8 cellular contexts compared by ENCODE assay signal in the genomic region with DNA sequence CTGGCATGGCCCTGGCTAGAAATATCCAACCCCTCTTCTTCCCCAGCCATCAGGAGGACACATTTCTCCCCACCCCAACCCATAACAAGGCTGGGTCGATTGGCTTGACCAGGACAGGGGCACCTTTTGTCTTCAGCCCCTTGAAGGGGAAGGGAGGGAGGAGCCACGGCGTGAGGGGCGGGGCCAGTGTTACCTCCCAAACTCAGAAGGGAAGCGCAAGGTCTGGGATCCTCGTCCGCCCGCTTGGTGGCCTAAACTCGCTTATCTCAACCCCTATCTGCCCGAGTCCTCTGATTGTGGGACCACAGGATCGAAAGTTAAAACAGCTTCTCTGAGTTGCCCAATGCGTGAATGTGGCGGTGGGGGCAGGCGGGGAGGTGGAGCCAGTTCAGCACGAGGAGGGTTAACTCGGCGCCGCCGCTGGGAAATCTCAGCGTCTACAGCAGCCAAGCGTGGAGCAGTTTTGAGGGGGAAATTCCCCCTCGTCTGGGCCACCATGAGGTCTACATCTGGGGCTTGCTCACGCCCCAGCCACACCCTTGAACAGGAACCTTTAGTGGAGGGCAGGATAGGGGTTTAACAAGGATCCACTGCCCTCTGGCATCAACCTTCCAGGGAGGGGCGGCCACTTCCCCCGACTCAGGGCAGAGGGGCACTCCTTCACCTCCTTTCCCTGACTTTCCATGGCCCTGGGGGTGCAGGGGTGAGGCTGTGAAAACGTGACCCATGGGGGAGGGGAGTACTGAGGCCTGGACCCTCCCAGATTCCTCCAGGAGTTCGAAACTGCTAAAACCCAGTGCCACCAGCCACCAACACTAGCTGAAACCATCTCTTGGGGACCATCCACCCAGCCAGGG. TPM values are rescaled to one million over a fixed set of nuclear protein-coding genes. Genes with fewer than 3 reads are reported as not detected.
DNase-seq lines count a peak whose midpoint lies in the region; ATAC-seq and TF ChIP-seq lines count a peak whose summit lies in the region.

No MANE protein-coding gene starts in this region.

- intact Hi-C loops in adrenal gland (cut with DNase I) = loop anchor here (2.0 to 5.0 kb wide), 2 partner anchors 22 to 33 kb away; a partner anchor contains a TSS

- peak overlapping the region; percentile 91 for H3K27ac ChIP-seq in SU-DHL-6 (ENCODE audit: low read depth, low read length)
- H3K27ac ChIP-seq in adrenal gland = peak overlapping the region; percentile 76 to 100 (median 99)

- peak overlapping the region; percentile 2 for H2AFZ ChIP-seq in SU-DHL-6 (ENCODE audit: low read depth, low read length, severe bottlenecking)

- H3K9me3 ChIP-seq in SU-DHL-6 (ENCODE audit: insufficient read depth, low read length) (no peaks in the 10 kb centered on the region), adrenal gland (replicated peaks in 1 of 3) (no peaks in the 10 kb centered on the region)

- H4K20me1 ChIP-seq in SU-DHL-6 (ENCODE audit: low read depth, low read length) = no peaks in the 10 kb centered on the region

- peaks cover 12 to 34% of the 10 kb centered on the region in 2 donors for H3K4me1 ChIP-seq in adrenal gland (replicated peaks in 1 of 2)

- no peaks in the 10 kb centered on the region for H3K27me3 ChIP-seq in SU-DHL-6 (ENCODE audit: low read length)
- no peaks in the 10 kb centered on the region for H3K27me3 ChIP-seq in adrenal gland

- no peak for TF ChIP-seq CTCF in SU-DHL-6 (IDR thresholded peaks at IDR 0.05; ENCODE audit: insufficient read depth, low read length, poor library complexity, severe bottlenecking)
- peak in 2 of 6 experiments; percentile 12 to 20 for TF ChIP-seq CTCF in adrenal gland (IDR thresholded peaks at IDR 0.05)

- peak in 1 of 2 donors; percentile 25 for TF ChIP-seq POLR2A in adrenal gland (IDR thresholded peaks at IDR 0.05)

- ATAC-seq in HG03196 (IDR thresholded peaks at IDR 0.05; ENCODE audit: unreplicated experiment) = peak; percentile 48

- H3K9me2 ChIP-seq in SU-DHL-6 (replicated peaks; ENCODE audit: insufficient read depth, low read length) = no peaks in the 10 kb centered on the region

- peaks cover 37% of the 10 kb centered on the region for H3K79me2 ChIP-seq in SU-DHL-6 (ENCODE audit: insufficient read depth, low read length)

- 0 to 1% (median 0%) methylated on average over 14 to 27 of the region's 27 CpGs for WGBS in adrenal gland, 4 donors

- H3K4me3 ChIP-seq in SU-DHL-6 (ENCODE audit: insufficient read depth, low read length, poor library complexity, severe bottlenecking) = peak overlapping the region; percentile 78
- H3K4me3 ChIP-seq in adrenal gland = peak overlapping the region; percentile 27 to 98 (median 72)
- peak overlapping the region; percentile 48 for H3K4me3 ChIP-seq in iPS-11a (ENCODE audit: low read depth, low read length)

- H3K36me3 ChIP-seq in SU-DHL-6 (ENCODE audit: low read length) (0 out of 2 replicates have a peak, but pooled peaks cover 2% of the 10 kb centered on the region), adrenal gland (replicated peaks in 1 of 2) (peaks cover 0 to 29% of the 10 kb centered on the region in 2 donors)

- peak overlapping the region; percentile 95 for H3K9ac ChIP-seq in SU-DHL-6 (ENCODE audit: low read length)

- peak; percentile 23 for DNase-seq in DMS79 treated with DMSO at 0.1 percent for 48 hours (lab: John Stamatoyannopoulos, UW)
- DNase-seq in DMS79 (lab: John Stamatoyannopoulos, UW) = no peak
- peak; percentile 69 to 81 (median 77) for DNase-seq in adrenal gland
- DNase-seq in stimulated activated CD4-positive, alpha-beta T cell treated with anti-CD3 and anti-CD28 coated beads, Interleukin-12 subunit alpha, Interleukin-12 subunit beta, amount 100 ng/mL, for 24 hours (ENCODE audit: low read depth in 2 of 2) = peak; percentile 55 to 76
- DNase-seq in NCI-H1092 (lab: John Stamatoyannopoulos, UW) = no peak

- H3F3A ChIP-seq in SU-DHL-6 (ENCODE audit: insufficient read depth) = 0 out of 2 replicates have a peak, but pooled peaks cover 3% of the 10 kb centered on the region

- peak overlapping the region; percentile 93 for H3K4me2 ChIP-seq in SU-DHL-6 (ENCODE audit: low read depth, low read length, poor library complexity, severe bottlenecking)

RNA-seq across cellular contexts. Expression of a gene that starts 0.7 kb away (rescaled TPM):
- 100 to 1,000 TPM; 109 to 227 (median 155) TPM for total RNA-seq in adrenal gland
- 100 to 1,000 TPM; 102 to 321 (median 177) TPM for polyA plus RNA-seq in adrenal gland

RNA-seq across cellular contexts. Expression of a gene that starts 17.9 kb away (rescaled TPM):
- total RNA-seq in adrenal gland = 100 to 1,000 TPM; 126 to 307 (median 179) TPM
- polyA plus RNA-seq in adrenal gland = 10 to 100 TPM; 21.2 to 81.0 (median 59.2) TPM

RNA-seq across cellular contexts. Expression of a gene that starts 21.5 kb away (rescaled TPM):
- total RNA-seq in adrenal gland = 10 to 100 TPM; 16.8 to 36.0 (median 18.7) TPM
- 10 to 100 TPM in 2 of 3 donors, 1 to 10 TPM in 1; 9.4 to 64.6 (median 56.9) TPM for polyA plus RNA-seq in adrenal gland

RNA-seq across cellular contexts. Expression of a gene that starts 31.8 kb away (rescaled TPM):
- 10 to 100 TPM in 3 of 8 donors, 1 to 10 TPM in 5; 5.8 to 16.4 (median 8.8) TPM for total RNA-seq in adrenal gland
- 1 to 10 TPM; 2.7 to 5.7 (median 3.1) TPM for polyA plus RNA-seq in adrenal gland

RNA-seq across cellular contexts. Expression of a gene that starts 37.0 kb away (rescaled TPM):
- not detected for total RNA-seq in adrenal gland
- polyA plus RNA-seq in adrenal gland = not detected

Comparison
In these comparisons a context has a peak if more than half of its experiments do, and no peak if none do; other contexts are left out.
1. DNase-seq: peak in DMS79 treated with DMSO at 0.1 percent for 48 hours (single experiment), adrenal gland (7 of 7) and stimulated activated CD4-positive, alpha-beta T cell treated with anti-CD3 and anti-CD28 coated beads, Interleukin-12 subunit alpha, Interleukin-12 subunit beta, amount 100 ng/mL, for 24 hours (2 of 2); none in DMS79 (single experiment) and NCI-H1092 (single experiment).
2. Peak in every context shown above with its lines, with median percentiles within 50 percentile points of each other: H3K4me3 ChIP-seq.